Comparison of ENCODE assay signal across 20 cellular contexts in genomic region chr20:35004051-35004725, GRCh38. TPM values are rescaled to one million over a fixed set of nuclear protein-coding genes. Genes with fewer than 3 reads are reported as not detected.
DNase-seq lines count a peak whose midpoint lies in the region; ATAC-seq and TF ChIP-seq lines count a peak whose summit lies in the region.
"Had no signal": no experiment of that assay in that cellular context is flagged by ENCODE, and none has a peak within 500 bp of the region (broad histone marks: within the 10 kb centered on the region; RNA-seq: fewer than 3 reads in every experiment).

No MANE protein-coding gene starts in this region.

- no peak overlapping the region for H3K4ac ChIP-seq in neuronal stem cell (ENCODE audit: low read length)

- H3K27ac ChIP-seq in neuronal stem cell (replicated peaks; ENCODE audit: low read length) (no peak overlapping the region), uterus (no peak overlapping the region)
- H3K27ac ChIP-seq: ascending aorta; BLaER1 treated with 17β-estradiol and CSF1 and Interleukin-3, amounts not matched to agents 10 nM and 100 nM; hepatocyte; HL-60; vagina had no signal

- peak; percentile 35 for DNase-seq in natural killer cell treated with Interleukin-12 subunit alpha and Interleukin-12 subunit beta and Interleukin-15 and Interleukin-18, amount 100 ng/mL, for 72 hours (ENCODE audit: low spot score)
- DNase-seq in natural killer cell (no peak), left cardiac atrium (peak; percentile 20), neuronal stem cell (ENCODE audit: low spot score) (no peak), uterus (peak; percentile 8 to 11), activated gamma-delta T cell (lab: John Stamatoyannopoulos, UW) (no peak), GM03348 (ENCODE audit: low spot score) (no peak)
- DNase-seq: activated naive CD4-positive, alpha-beta T cell treated with anti-CD3 and anti-CD28 coated beads, Interleukin-2, amount 50 U/mL, for 16 hours; activated T-cell treated with anti-CD3 and anti-CD28 coated beads, Interleukin-2, amount 50 U/mL, for 4 hours; foreskin fibroblast; GOT3; NCI-H510A treated with DMSO at 0.1 percent for 48 hours had no signal

- H3K18ac ChIP-seq in neuronal stem cell (ENCODE audit: low read length) = no peak overlapping the region

- H3K36me3 Mint-ChIP-seq in natural killer cell treated with Interleukin-12 subunit alpha and Interleukin-12 subunit beta and Interleukin-15 and Interleukin-18, amount 100 ng/mL, for 72 hours = peaks cover 4% of the 10 kb centered on the region
- peaks cover 8% of the 10 kb centered on the region for H3K36me3 Mint-ChIP-seq in natural killer cell

- H3K4me3 Mint-ChIP-seq in natural killer cell treated with Interleukin-12 subunit alpha and Interleukin-12 subunit beta and Interleukin-15 and Interleukin-18, amount 100 ng/mL, for 72 hours = no peak overlapping the region
- H3K4me3 Mint-ChIP-seq in natural killer cell = no peak overlapping the region
- H3K4me3 Mint-ChIP-seq: activated T-cell treated with anti-CD3 and anti-CD28 coated beads, Interleukin-2, amount 50 U/mL, for 4 hours had no signal

- no peaks in the 10 kb centered on the region for H3K9me3 Mint-ChIP-seq in natural killer cell treated with Interleukin-12 subunit alpha and Interleukin-12 subunit beta and Interleukin-15 and Interleukin-18, amount 100 ng/mL, for 72 hours
- no peaks in the 10 kb centered on the region for H3K9me3 Mint-ChIP-seq in natural killer cell
- H3K9me3 Mint-ChIP-seq: activated T-cell treated with anti-CD3 and anti-CD28 coated beads, Interleukin-2, amount 50 U/mL, for 4 hours had no signal

- H3K23ac ChIP-seq in neuronal stem cell (ENCODE audit: low read depth, low read length, poor library complexity) = no peak overlapping the region

- no peaks in the 10 kb centered on the region for H3K27me3 Mint-ChIP-seq in natural killer cell treated with Interleukin-12 subunit alpha and Interleukin-12 subunit beta and Interleukin-15 and Interleukin-18, amount 100 ng/mL, for 72 hours
- H3K27me3 Mint-ChIP-seq in natural killer cell (ENCODE audit: low read depth in 2 of 2) = no peaks in the 10 kb centered on the region

- no peaks in the 10 kb centered on the region for H3K4me1 Mint-ChIP-seq in natural killer cell treated with Interleukin-12 subunit alpha and Interleukin-12 subunit beta and Interleukin-15 and Interleukin-18, amount 100 ng/mL, for 72 hours (ENCODE audit: low read depth in 2 of 2)
- H3K4me1 Mint-ChIP-seq in natural killer cell = peaks cover 0 to 5% of the 10 kb centered on the region in 2 donors

- H2BK120ac ChIP-seq in neuronal stem cell (ENCODE audit: low read depth, low read length) = no peak overlapping the region

- no peak overlapping the region for H2BK5ac ChIP-seq in neuronal stem cell (ENCODE audit: low read length)

- no peak overlapping the region for H4K91ac ChIP-seq in neuronal stem cell (ENCODE audit: low read depth, low read length, poor library complexity)

- no peak overlapping the region for H4K8ac ChIP-seq in neuronal stem cell (ENCODE audit: low read depth, low read length)

- H3K4me1 ChIP-seq in neuronal stem cell (ENCODE audit: control insufficient read depth in 2 of 2, insufficient read depth in 1 of 2, low read depth in 1 of 2, low read length in 2 of 2) (no peaks in the 10 kb centered on the region), uterus (no peaks in the 10 kb centered on the region)
- H3K4me1 ChIP-seq: BLaER1 treated with 17β-estradiol and CSF1 and Interleukin-3, amounts not matched to agents 10 nM and 100 nM; vagina had no signal

- peak overlapping the region; percentile 47 for H3K14ac ChIP-seq in neuronal stem cell (ENCODE audit: low read length)

- H3K27me3 ChIP-seq in neuronal stem cell (ENCODE audit: control insufficient read depth in 3 of 3, insufficient read depth in 3 of 3, low read depth in 1 of 3, low read length in 3 of 3) (no peaks in the 10 kb centered on the region), uterus (no peaks in the 10 kb centered on the region)
- H3K27me3 ChIP-seq: ascending aorta; BLaER1 treated with 17β-estradiol and CSF1 and Interleukin-3, amounts not matched to agents 10 nM and 100 nM; hepatocyte; vagina had no signal

- no CpG with 5 or more reads among the region's 18 CpGs for WGBS in neuronal stem cell (ENCODE audit: extremely low coverage in 2 of 2, insufficient read length in 2 of 2, insufficient replicate concordance in 1 of 2), 2 donors

- H3K9me3 ChIP-seq in neuronal stem cell (replicated peaks in 1 of 2; ENCODE audit: control insufficient read depth in 2 of 2, insufficient read depth in 1 of 2, low read depth in 1 of 2, low read length in 2 of 2) (no peaks in the 10 kb centered on the region), uterus (no peaks in the 10 kb centered on the region)
- H3K9me3 ChIP-seq: ascending aorta; BLaER1 treated with 17β-estradiol and CSF1 and Interleukin-3, amounts not matched to agents 10 nM and 100 nM; vagina had no signal

- H3K4me2 ChIP-seq in neuronal stem cell (ENCODE audit: insufficient read depth, low read length, poor library complexity, severe bottlenecking) = no peak overlapping the region
- H3K4me2 ChIP-seq: BLaER1 treated with 17β-estradiol and CSF1 and Interleukin-3, amounts not matched to agents 10 nM and 100 nM; hepatocyte had no signal

- H2BK15ac ChIP-seq in neuronal stem cell (ENCODE audit: low read length) = no peak overlapping the region

- no peak overlapping the region for H2AFZ ChIP-seq in neuronal stem cell (ENCODE audit: low read length)
- H2AFZ ChIP-seq: hepatocyte had no signal

- H3K27ac Mint-ChIP-seq in natural killer cell treated with Interleukin-12 subunit alpha and Interleukin-12 subunit beta and Interleukin-15 and Interleukin-18, amount 100 ng/mL, for 72 hours = no peak overlapping the region
- H3K27ac Mint-ChIP-seq in natural killer cell = no peak overlapping the region

- TF ChIP-seq POLR2A in uterus (IDR thresholded peaks at IDR 0.05) = no peak

- no peak overlapping the region for H2BK12ac ChIP-seq in neuronal stem cell (ENCODE audit: low read length)

- TF ChIP-seq CTCF in natural killer cell (IDR thresholded peaks at IDR 0.05) (no peak), uterus (IDR thresholded peaks at IDR 0.05) (no peak)

- no peak for ATAC-seq in natural killer cell treated with Interleukin-12 subunit alpha and Interleukin-12 subunit beta and Interleukin-15 and Interleukin-18, amount 100 ng/mL, for 72 hours
- ATAC-seq in natural killer cell (no peak), left cardiac atrium (no peak), GM21447 (IDR thresholded peaks at IDR 0.05; ENCODE audit: unreplicated experiment) (no peak)
- ATAC-seq: activated T-cell treated with anti-CD3 and anti-CD28 coated beads, Interleukin-2, amount 50 U/mL, for 4 hours had no signal

- H3K36me3 ChIP-seq in neuronal stem cell (replicated peaks in 1 of 2; ENCODE audit: control insufficient read depth in 2 of 2, insufficient read depth in 2 of 2, low read length in 2 of 2) (peaks cover 80 to 100% of the 10 kb centered on the region in 2 donors), uterus (no peaks in the 10 kb centered on the region)

- intact Hi-C loops in natural killer cell (cut with micrococcal nuclease) = no loop called here
- intact Hi-C loops in left cardiac atrium (cut with DNase I) = no loop called here
- intact Hi-C loops in uterus (cut with DNase I; ENCODE audit: low total_unique reads) = no loop called here

- H3K9ac ChIP-seq in neuronal stem cell (ENCODE audit: low read depth, low read length, poor library complexity) = no peak overlapping the region
- H3K9ac ChIP-seq: BLaER1 treated with 17β-estradiol and CSF1 and Interleukin-3, amounts not matched to agents 10 nM and 100 nM had no signal

- H2AK5ac ChIP-seq in neuronal stem cell (ENCODE audit: low read depth, low read length) = no peak overlapping the region

- H3K79me1 ChIP-seq in neuronal stem cell (ENCODE audit: low read depth, low read length) = peaks cover 4% of the 10 kb centered on the region

- H3K4me3 ChIP-seq in neuronal stem cell (ENCODE audit: low read length in 2 of 2) (no peak overlapping the region), uterus (no peak overlapping the region)
- H3K4me3 ChIP-seq: ascending aorta; BLaER1 treated with 17β-estradiol and CSF1 and Interleukin-3, amounts not matched to agents 10 nM and 100 nM; hepatocyte; vagina had no signal

RNA-seq across cellular contexts. Expression of gene MYH7B, which starts 48.5 kb away (rescaled TPM):
- under 1 TPM in 1 of 2 donors, not detected in 1; 0.19 TPM for total RNA-seq in natural killer cell treated with Interleukin-12 subunit alpha and Interleukin-12 subunit beta and Interleukin-15 and Interleukin-18, amount 100 ng/mL, for 72 hours
- 1 to 10 TPM in 1 of 3 donors, under 1 TPM in 2; 0.18 to 1.0 (median 0.21) TPM for total RNA-seq in natural killer cell
- total RNA-seq in left cardiac atrium = 10 to 100 TPM; 82.3 to 89.0 TPM
- 0.35 TPM for polyA plus RNA-seq in neuronal stem cell (2013, experiment 1 of 2)
- 0.42 TPM for polyA plus RNA-seq in neuronal stem cell (2013, experiment 2 of 2)
- total RNA-seq in uterus = 1 to 10 TPM in 1 of 4 donors, under 1 TPM in 2, not detected in 1; 0.41 to 3.0 (median 0.51) TPM
- total RNA-seq: epithelial cell of proximal tubule, RPMI7951 had no signal

RNA-seq across cellular contexts. Expression of gene GSS, which starts 48.6 kb away (rescaled TPM):
- total RNA-seq in natural killer cell treated with Interleukin-12 subunit alpha and Interleukin-12 subunit beta and Interleukin-15 and Interleukin-18, amount 100 ng/mL, for 72 hours = 10 to 100 TPM; 53.3 to 71.3 TPM
- total RNA-seq in natural killer cell = 10 to 100 TPM; 27.4 to 35.4 (median 30.3) TPM
- total RNA-seq in left cardiac atrium = 10 to 100 TPM; 20.1 to 27.2 TPM
- 37.0 TPM for polyA plus RNA-seq in neuronal stem cell (2013, experiment 1 of 2)
- polyA plus RNA-seq in neuronal stem cell (2013, experiment 2 of 2) = 37.4 TPM
- total RNA-seq in uterus = 10 to 100 TPM in 3 of 4 donors, 1 to 10 TPM in 1; 3.8 to 47.2 (median 16.5) TPM

Comparison
In these comparisons a context has a peak if more than half of its experiments do, and no peak if none do; other contexts are left out.
1. DNase-seq: peak in natural killer cell treated with Interleukin-12 subunit alpha and Interleukin-12 subunit beta and Interleukin-15 and Interleukin-18, amount 100 ng/mL, for 72 hours (single experiment), left cardiac atrium (single experiment) and uterus (2 of 2); none in natural killer cell (single experiment), neuronal stem cell (single experiment), activated gamma-delta T cell (single experiment) and GM03348 (single experiment).
2. RNA of gene MYH7B, which starts 48.5 kb away (total RNA-seq): 82.3 to 89.0 TPM in left cardiac atrium; 0.41 to 3.0 TPM in uterus, 0.18 to 1.0 TPM in natural killer cell and 0.19 TPM in natural killer cell treated with Interleukin-12 subunit alpha and Interleukin-12 subunit beta and Interleukin-15 and Interleukin-18, amount 100 ng/mL, for 72 hours; every median in the first group is over 10 times any median in the second.